ENCODE assay signal across 9 cellular contexts in genomic region chr14:68137704-68138619, GRCh38.
DNase-seq lines count a peak whose midpoint lies in the region; ATAC-seq, FAIRE-seq and TF ChIP-seq lines count a peak whose summit lies in the region.
"Had no signal": no experiment of that assay in that cellular context is flagged by ENCODE, and none has a peak within 500 bp of the region (broad histone marks: within the 10 kb centered on the region; RNA-seq: fewer than 3 reads in every experiment).

No MANE protein-coding gene starts in this region.

- H4K20me1 ChIP-seq in fibroblast of lung (ENCODE audit: control insufficient read depth, extremely low read depth, insufficient read depth, low read length) (no peaks in the 10 kb centered on the region), neural progenitor cell (ENCODE audit: low read depth) (no peaks in the 10 kb centered on the region)

- H3K4me3 ChIP-seq in fibroblast of lung (replicated peaks in 1 of 4; ENCODE audit: control extremely low read depth in 1 of 4, insufficient read depth in 1 of 4, low read depth in 3 of 4, low read length in 4 of 4) (no peak overlapping the region), neural progenitor cell (peak overlapping the region; percentile 26)

- peaks cover 4% of the 10 kb centered on the region for H3K36me3 Mint-ChIP-seq in neural progenitor cell

- H3K9me3 Mint-ChIP-seq in neural progenitor cell: peaks cover 7% of the 10 kb centered on the region

- H2AFZ ChIP-seq in fibroblast of lung (ENCODE audit: low read length) (no peak overlapping the region), neural progenitor cell (replicated peaks) (no peak overlapping the region)

- H3K9ac ChIP-seq in fibroblast of lung (ENCODE audit: insufficient read depth, low read length): no peak overlapping the region
- no peak overlapping the region for H3K9ac ChIP-seq in neural progenitor cell

- CTCF ChIA-PET in RWPE1 (lab: Yijun Ruan, JAX): no interaction called here

- H3K4me2 ChIP-seq in fibroblast of lung (ENCODE audit: extremely low read depth, insufficient read depth, low read length) (peak overlapping the region; percentile 38), neural progenitor cell (peak overlapping the region; percentile 55)

- peak overlapping the region; percentile 68 for H3K4me3 Mint-ChIP-seq in neural progenitor cell
- H3K4me3 Mint-ChIP-seq: activated naive CD8-positive, alpha-beta T cell had no signal

- H3K9me3 ChIP-seq in fibroblast of lung (ENCODE audit: control insufficient read depth, insufficient read depth, low read depth, low read length): no peaks in the 10 kb centered on the region
- H3K9me3 ChIP-seq in neural progenitor cell (ENCODE audit: low read depth): no peaks in the 10 kb centered on the region

- H3K27ac Mint-ChIP-seq in neural progenitor cell: peak overlapping the region; percentile 99
- H3K27ac Mint-ChIP-seq: activated naive CD8-positive, alpha-beta T cell had no signal

- H3K4me1 ChIP-seq in fibroblast of lung (ENCODE audit: control insufficient read depth, extremely low read depth, insufficient read depth, low read length) (peaks cover 17% of the 10 kb centered on the region), neural progenitor cell (peaks cover 41% of the 10 kb centered on the region)

- peak overlapping the region; percentile 65 for H3K27ac ChIP-seq in 22Rv1
- peak overlapping the region; percentile 94 for H3K27ac ChIP-seq in RWPE1
- peak overlapping the region; percentile 72 for H3K27ac ChIP-seq in fibroblast of lung (ENCODE audit: insufficient read depth, low read length)
- H3K27ac ChIP-seq in neural progenitor cell: peak overlapping the region; percentile 90

- FAIRE-seq in GM19239 (lab: Jason Lieb, UNC): peak; percentile 78

- peaks cover 64% of the 10 kb centered on the region for H3K4me1 Mint-ChIP-seq in neural progenitor cell

- POLR2A ChIA-PET in RWPE1 (lab: Yijun Ruan, JAX; ENCODE audit: low non-redundant PET): interaction anchor here (0.6 kb wide), 1 partner anchor 650 kb away, joined by 5 read pairs; no protein-coding TSS in a partner anchor

- H3K27me3 Mint-ChIP-seq in neural progenitor cell (ENCODE audit: insufficient read depth, low read depth): no peaks in the 10 kb centered on the region
- H3K27me3 Mint-ChIP-seq: activated naive CD8-positive, alpha-beta T cell had no signal

- DNase-seq in GM19239 (ENCODE audit: insufficient read length, low spot score) (peak; percentile 1), RWPE1 (ENCODE audit: low spot score) (peak; percentile 89), fibroblast of lung (ENCODE audit: low read depth in 2 of 2) (peak; percentile 83 to 99), neural progenitor cell (ENCODE audit: low spot score) (peak; percentile 90)
- DNase-seq in stimulated activated CD4-positive, alpha-beta T cell treated with anti-CD3 and anti-CD28 coated beads, Interleukin-4, amount 100 ng/mL, for 1 hour: no peak

- no peaks in the 10 kb centered on the region for H3K36me3 ChIP-seq in fibroblast of lung (ENCODE audit: control insufficient read depth, insufficient read depth, low read length)
- H3K36me3 ChIP-seq in neural progenitor cell: no peaks in the 10 kb centered on the region

- no peaks in the 10 kb centered on the region for H3K27me3 ChIP-seq in fibroblast of lung (ENCODE audit: control insufficient read depth, insufficient read depth, low read length)
- no peaks in the 10 kb centered on the region for H3K27me3 ChIP-seq in neural progenitor cell

- TF ChIP-seq CTCF in 22Rv1 (IDR thresholded peaks at IDR 0.05) (no peak), RWPE1 (conservative IDR thresholded peaks at IDR 0.05; ENCODE audit: low read depth) (no peak), fibroblast of lung (conservative IDR thresholded peaks at IDR 0.05 in 1 of 2, IDR thresholded peaks at IDR 0.05 in 1 of 2; ENCODE audit: low read depth in 1 of 2, low read length in 2 of 2) (peak in 1 of 2 donors; percentile 1), neural progenitor cell (IDR thresholded peaks at IDR 0.05) (no peak)

- H3K79me2 ChIP-seq in fibroblast of lung (ENCODE audit: control insufficient read depth, insufficient read depth, low read length): no peaks in the 10 kb centered on the region
- H3K79me2 ChIP-seq in neural progenitor cell (ENCODE audit: low read depth): no peaks in the 10 kb centered on the region

- ATAC-seq in GM19395 (IDR thresholded peaks at IDR 0.05; ENCODE audit: unreplicated experiment) (no peak), GM18519 (IDR thresholded peaks at IDR 0.05; ENCODE audit: low FRiP score, unreplicated experiment) (no peak)

- peaks cover 33% of the 10 kb centered on the region for H3F3A ChIP-seq in neural progenitor cell (ENCODE audit: low read depth)
